ENCODE assay signal across 8 cellular contexts in genomic region chr2:85538507-85539360, GRCh38. TPM values are rescaled to one million over a fixed set of nuclear protein-coding genes. Genes with fewer than 3 reads are reported as not detected.
A peak's percentile ranks its signal among the peaks of the same experiment; 100 is the strongest.
DNase-seq lines count a peak whose midpoint lies in the region; ATAC-seq and TF ChIP-seq lines count a peak whose summit lies in the region.

Gene MAT2A, plus strand, starts transcription at chr2:85539168. Its CDS starts 120 bp downstream, at chr2:85539288.

- H3K4me1 ChIP-seq in osteoblast (ENCODE audit: insufficient read depth, low read length), result peaks cover 33% of the 10 kb centered on the region
- peaks cover 32 to 58% of the 10 kb centered on the region in 2 donors for H3K4me1 ChIP-seq in thoracic aorta (ENCODE audit: control insufficient read depth in 1 of 2, low read depth in 2 of 2)

- POLR2A ChIA-PET in GM10248 (lab: Yijun Ruan, JAX), result interaction anchor here (0.5 to 9.2 kb wide), 52 partner anchors 8 to 1234 kb away, joined by 3 to 198 read pairs (median 4); partner anchors contain the start of genes ELMOD3, GGCX, RETSAT and RNF181

- H3K27ac ChIP-seq in SK-N-MC (peak within 1 kb of the TSS; percentile 98), osteoblast (ENCODE audit: low read depth, low read length) (peak within 1 kb of the TSS; percentile 99), thoracic aorta (peak within 1 kb of the TSS; percentile 95 to 98)

- H3K9ac ChIP-seq in SK-N-MC (ENCODE audit: insufficient read length), result peak within 1 kb of the TSS; percentile 98

- peak within 1 kb of the TSS; percentile 99 for H3K4me3 ChIP-seq in NB4 (ENCODE audit: low read depth, low read length)
- peak within 1 kb of the TSS; percentile 96 for H3K4me3 ChIP-seq in SK-N-MC
- H3K4me3 ChIP-seq in osteoblast (ENCODE audit: insufficient read depth, low read length), result peak within 1 kb of the TSS; percentile 83
- H3K4me3 ChIP-seq in thoracic aorta, result peak within 1 kb of the TSS; percentile 87

- H3K27me3 ChIP-seq in osteoblast (ENCODE audit: insufficient read depth, low read length) (no peaks in the 10 kb centered on the region), thoracic aorta (replicated peaks; ENCODE audit: insufficient read depth) (no peaks in the 10 kb centered on the region)

- H3K9me3 ChIP-seq in SK-N-MC (ENCODE audit: low read depth, low read length) (no peaks in the 10 kb centered on the region), osteoblast (ENCODE audit: low read depth, low read length) (no peaks in the 10 kb centered on the region), thoracic aorta (no peaks in the 10 kb centered on the region)

- H3K79me2 ChIP-seq in osteoblast (ENCODE audit: insufficient read depth, low read length), result peaks cover 66% of the 10 kb centered on the region

- ATAC-seq in HG02571 (IDR thresholded peaks at IDR 0.05; ENCODE audit: unreplicated experiment), result peak; percentile 62
- peak; percentile 64 for ATAC-seq in thoracic aorta (ENCODE audit: insufficient number of reproducible peaks, low FRiP score, low read depth)

- CTCF ChIA-PET in GM10248 (lab: Yijun Ruan, JAX), result interaction anchor here (0.7 to 14.3 kb wide), 14 partner anchors 9 to 613 kb away, joined by 3 to 180 read pairs (median 3); partner anchors contain the start of gene SH2D6

- TF ChIP-seq POLR2A in NB4 (IDR thresholded peaks at IDR 0.05; ENCODE audit: extremely low read depth, insufficient read length), result peak; percentile 100

- peak; percentile 71 for TF ChIP-seq CTCF in GM10248 (IDR thresholded peaks at IDR 0.05; ENCODE audit: control extremely low read depth, extremely low read depth, low read depth, missing control alignments)
- TF ChIP-seq CTCF in NB4 (IDR thresholded peaks at IDR 0.05; ENCODE audit: low read depth, low read length), result peak; percentile 82
- TF ChIP-seq CTCF in osteoblast (IDR thresholded peaks at IDR 0.05; ENCODE audit: extremely low read depth, low read depth, low read length), result peak; percentile 54
- TF ChIP-seq CTCF in thoracic aorta (IDR thresholded peaks at IDR 0.05), result peak; percentile 80

- peaks cover 37% of the 10 kb centered on the region for H4K20me1 ChIP-seq in osteoblast (ENCODE audit: insufficient read depth, low read length)

- peak within 1 kb of the TSS; percentile 82 for H3K4me2 ChIP-seq in osteoblast (ENCODE audit: insufficient read depth, low read length)

- peaks cover 42% of the 10 kb centered on the region for H3K36me3 ChIP-seq in SK-N-MC (ENCODE audit: insufficient read depth, low read length)
- peaks cover 31% of the 10 kb centered on the region for H3K36me3 ChIP-seq in osteoblast (ENCODE audit: insufficient read depth, low read length)
- H3K36me3 ChIP-seq in thoracic aorta, result peaks cover 26% of the 10 kb centered on the region

- peak; percentile 95 for DNase-seq in GM10248 (ENCODE audit: extremely low spot score)
- DNase-seq in NB4 (ENCODE audit: low read depth), result peak; percentile 98
- no peak for DNase-seq in SK-N-MC (ENCODE audit: low read depth, low spot score)
- DNase-seq in activated naive CD4-positive, alpha-beta T cell treated with anti-CD3 and anti-CD28 coated beads, Interleukin-2, amount 50 U/mL, for 16 hours, result peak; percentile 89
- peak; percentile 91 for DNase-seq in globus pallidus (ENCODE audit: low spot score)
- DNase-seq in osteoblast (ENCODE audit: insufficient read length, low spot score, missing footprints), result peak; percentile 97
- DNase-seq in thoracic aorta (ENCODE audit: low spot score), result peak; percentile 84

- H2AFZ ChIP-seq in osteoblast (ENCODE audit: low read length), result peak within 1 kb of the TSS; percentile 88

RNA-seq across cellular contexts. Expression of gene MAT2A, which starts in this region (rescaled TPM):
- 124 and 142 TPM in 2 replicates for total RNA-seq in osteoblast
- total RNA-seq in thoracic aorta, result 100 to 1,000 TPM; 230 to 475 TPM
